In the genomic region with DNA sequence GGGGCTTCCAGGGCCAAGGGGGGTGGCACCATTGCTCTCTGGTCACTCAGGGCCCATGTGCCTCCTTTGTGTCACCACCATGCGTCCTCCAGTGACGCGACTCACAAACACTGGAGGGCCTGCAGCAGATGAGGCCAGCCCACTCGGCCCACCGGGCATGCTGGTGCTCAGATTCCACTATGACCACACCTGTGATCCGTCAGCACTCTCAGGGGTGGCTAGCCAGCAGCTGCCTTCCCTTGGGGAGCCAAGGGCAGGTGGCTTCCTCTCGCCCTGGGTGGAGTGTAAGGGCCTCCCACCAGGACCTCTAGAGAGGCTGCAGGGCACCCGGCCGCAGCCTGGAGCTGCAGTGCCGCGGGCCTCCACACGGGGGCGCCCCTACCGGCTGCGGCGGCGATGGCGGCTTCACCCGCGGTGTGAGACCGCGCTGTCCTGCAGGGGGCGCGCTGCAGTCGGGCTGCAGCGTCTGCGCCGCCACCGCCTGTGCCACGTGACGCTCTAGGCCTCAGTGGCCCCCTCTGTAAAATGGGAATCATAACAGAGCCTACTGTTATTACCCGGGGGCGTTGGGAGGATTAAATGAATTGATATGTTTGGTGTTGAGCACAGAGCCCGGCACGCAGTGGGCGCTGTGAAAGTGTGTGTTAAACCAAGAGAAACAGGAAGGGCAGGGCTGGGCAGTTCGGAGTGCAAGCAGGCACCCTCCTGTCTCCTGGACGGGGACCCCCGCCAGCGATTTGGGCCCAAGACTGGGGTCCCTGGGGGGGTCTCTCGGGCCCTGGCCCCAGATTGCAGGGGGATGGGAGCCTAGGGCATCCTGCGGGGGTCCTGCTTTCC, we compare ENCODE assay signal across 8 cellular contexts.
DNase-seq lines count a peak whose midpoint lies in the region; ATAC-seq and TF ChIP-seq lines count a peak whose summit lies in the region.

No MANE protein-coding gene starts in this region.

- DNase-seq in LoVo (ENCODE audit: low spot score) (peak; percentile 29), ecto neural progenitor cell (ENCODE audit: low spot score) (peak; percentile 87), NCI-H526 treated with DMSO at 0.1 percent for 48 hours (lab: John Stamatoyannopoulos, UW) (no peak)
- peak; percentile 68 for DNase-seq in activated CD4-positive, alpha-beta T cell treated with anti-CD3 and anti-CD28 coated beads, Interleukin-2, amount 10 ng/mL, durations not matched to agents 7 days and 5 days
- DNase-seq in stimulated activated effector memory CD8-positive, alpha-beta T cell treated with anti-CD3 and anti-CD28 coated beads, Interleukin-12 subunit alpha, Interleukin-12 subunit beta, amount 100 ng/mL, for 72 hours (ENCODE audit: low spot score in 2 of 2) = peak; percentile 90 to 93

- no peaks in the 10 kb centered on the region for H3K27me3 ChIP-seq in mucosa of rectum (ENCODE audit: control insufficient read depth in 2 of 2, insufficient read depth in 2 of 2, low read length in 2 of 2)

- H3K36me3 Mint-ChIP-seq in activated CD4-positive, alpha-beta T cell treated with anti-CD3 and anti-CD28 coated beads, Interleukin-2, amount 10 ng/mL, durations not matched to agents 7 days and 5 days (ENCODE audit: low read depth) = no peaks in the 10 kb centered on the region
- H3K36me3 Mint-ChIP-seq in stimulated activated effector memory CD8-positive, alpha-beta T cell treated with anti-CD3 and anti-CD28 coated beads, Interleukin-12 subunit alpha, Interleukin-12 subunit beta, amount 100 ng/mL, for 72 hours = no peaks in the 10 kb centered on the region

- peak overlapping the region in 1 of 2 donors; percentile 26 for H3K9ac ChIP-seq in mucosa of rectum (ENCODE audit: low read depth in 1 of 2, low read length in 2 of 2)

- no peak overlapping the region for H3K4me3 ChIP-seq in GM12875 (ENCODE audit: low read depth, low read length)
- no peak overlapping the region for H3K4me3 ChIP-seq in mucosa of rectum (ENCODE audit: low read length in 2 of 2)

- H3K4me3 Mint-ChIP-seq in activated CD4-positive, alpha-beta T cell treated with anti-CD3 and anti-CD28 coated beads, Interleukin-2, amount 10 ng/mL, durations not matched to agents 7 days and 5 days = no peak overlapping the region
- no peak overlapping the region for H3K4me3 Mint-ChIP-seq in stimulated activated effector memory CD8-positive, alpha-beta T cell treated with anti-CD3 and anti-CD28 coated beads, Interleukin-12 subunit alpha, Interleukin-12 subunit beta, amount 100 ng/mL, for 72 hours

- H3K4me1 ChIP-seq in mucosa of rectum (ENCODE audit: control insufficient read depth in 2 of 2, insufficient read depth in 2 of 2, low read length in 2 of 2) = peaks cover 24 to 42% of the 10 kb centered on the region in 2 donors

- H3K9me3 Mint-ChIP-seq in activated CD4-positive, alpha-beta T cell treated with anti-CD3 and anti-CD28 coated beads, Interleukin-2, amount 10 ng/mL, durations not matched to agents 7 days and 5 days = no peaks in the 10 kb centered on the region
- H3K9me3 Mint-ChIP-seq in stimulated activated effector memory CD8-positive, alpha-beta T cell treated with anti-CD3 and anti-CD28 coated beads, Interleukin-12 subunit alpha, Interleukin-12 subunit beta, amount 100 ng/mL, for 72 hours = no peaks in the 10 kb centered on the region

- peaks cover 4% of the 10 kb centered on the region for H3K4me1 Mint-ChIP-seq in activated CD4-positive, alpha-beta T cell treated with anti-CD3 and anti-CD28 coated beads, Interleukin-2, amount 10 ng/mL, durations not matched to agents 7 days and 5 days
- peaks cover 11% of the 10 kb centered on the region for H3K4me1 Mint-ChIP-seq in stimulated activated effector memory CD8-positive, alpha-beta T cell treated with anti-CD3 and anti-CD28 coated beads, Interleukin-12 subunit alpha, Interleukin-12 subunit beta, amount 100 ng/mL, for 72 hours

- no peaks in the 10 kb centered on the region for H3K36me3 ChIP-seq in mucosa of rectum (ENCODE audit: control insufficient read depth in 2 of 2, insufficient read depth in 2 of 2, low read length in 2 of 2)

- POLR2A ChIA-PET in activated CD4-positive, alpha-beta T cell treated with anti-CD3 and anti-CD28 coated beads, Interleukin-2, amount 10 ng/mL, durations not matched to agents 7 days and 5 days (lab: Charles Lee) = no interaction called here

- no peaks in the 10 kb centered on the region for H3K9me3 ChIP-seq in mucosa of rectum (ENCODE audit: control insufficient read depth in 2 of 2, low read length in 2 of 2)

- CTCF ChIA-PET in activated CD4-positive, alpha-beta T cell treated with anti-CD3 and anti-CD28 coated beads, Interleukin-2, amount 10 ng/mL, durations not matched to agents 7 days and 5 days (lab: Charles Lee) = interaction anchor here (0.6 to 5.1 kb wide), 24 partner anchors 10 to 855 kb away, joined by 3 to 55 read pairs (median 3); a partner anchor contains a TSS

- H3K27ac ChIP-seq in mucosa of rectum (ENCODE audit: low read depth in 2 of 2, low read length in 2 of 2) = peak overlapping the region; percentile 67 to 77

- H3K27ac Mint-ChIP-seq in activated CD4-positive, alpha-beta T cell treated with anti-CD3 and anti-CD28 coated beads, Interleukin-2, amount 10 ng/mL, durations not matched to agents 7 days and 5 days = no peak overlapping the region
- no peak overlapping the region for H3K27ac Mint-ChIP-seq in stimulated activated effector memory CD8-positive, alpha-beta T cell treated with anti-CD3 and anti-CD28 coated beads, Interleukin-12 subunit alpha, Interleukin-12 subunit beta, amount 100 ng/mL, for 72 hours

- no peaks in the 10 kb centered on the region for H3K27me3 Mint-ChIP-seq in activated CD4-positive, alpha-beta T cell treated with anti-CD3 and anti-CD28 coated beads, Interleukin-2, amount 10 ng/mL, durations not matched to agents 7 days and 5 days

- TF ChIP-seq CTCF in GM12875 (IDR thresholded peaks at IDR 0.05; ENCODE audit: borderline replicate concordance, insufficient read depth, low read depth, low read length) = peak; percentile 100

- peak; percentile 79 for ATAC-seq in stimulated activated effector memory CD8-positive, alpha-beta T cell treated with anti-CD3 and anti-CD28 coated beads, Interleukin-12 subunit alpha, Interleukin-12 subunit beta, amount 100 ng/mL, for 72 hours
- ATAC-seq in GM19455 (IDR thresholded peaks at IDR 0.05; ENCODE audit: unreplicated experiment) = no peak
